ENCODE assay signal across 12 cellular contexts in the genomic region with DNA sequence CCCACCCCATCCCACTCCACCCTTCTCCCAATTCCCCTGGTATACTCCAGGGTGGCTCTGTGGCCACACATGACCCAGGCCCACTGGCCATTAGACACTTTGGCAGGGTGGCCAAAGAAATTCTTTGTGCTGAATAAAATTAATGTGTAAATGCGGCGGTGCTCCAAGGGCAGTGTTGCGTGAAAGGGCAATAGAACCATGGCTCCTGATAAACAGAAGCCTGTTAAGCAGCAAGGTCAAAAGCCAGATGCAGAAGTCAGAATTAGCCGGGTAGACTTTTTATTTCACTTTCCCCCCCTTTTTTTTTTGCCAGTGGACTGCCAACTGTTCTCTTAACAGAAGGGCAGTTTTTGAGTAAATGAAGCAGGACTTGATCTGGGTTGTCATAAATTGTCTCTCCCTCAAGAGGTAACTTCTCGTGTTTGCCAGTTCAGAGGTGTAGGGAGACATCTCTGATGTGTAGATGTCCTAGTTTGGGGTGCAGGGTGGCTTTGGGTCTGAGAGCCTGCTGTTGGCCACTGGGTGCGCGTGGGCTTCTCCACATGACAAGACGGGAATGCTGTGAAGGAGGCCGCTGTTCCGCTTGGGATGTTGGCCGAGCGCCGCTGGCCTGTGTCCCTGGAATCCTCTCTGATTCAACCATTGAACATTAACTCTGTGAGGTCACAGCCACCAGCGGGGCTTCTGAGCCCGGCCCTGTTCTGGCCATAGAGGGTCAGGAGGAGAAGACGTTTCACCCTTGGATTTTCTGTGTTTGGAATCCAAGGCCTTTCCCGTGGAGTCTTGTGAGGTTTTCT.
DNase-seq lines count a peak whose midpoint lies in the region; ATAC-seq and TF ChIP-seq lines count a peak whose summit lies in the region.
"Had no signal": no experiment of that assay in that cellular context is flagged by ENCODE, and none has a peak within 500 bp of the region (broad histone marks: within the 10 kb centered on the region; RNA-seq: fewer than 3 reads in every experiment).

No MANE protein-coding gene starts in this region.

- WGBS in body of pancreas, 2 donors = 56 to 78% methylated on average over 6 to 17 of the region's 17 CpGs
- 33 to 57% methylated on average over 17 of the region's 17 CpGs for WGBS in aorta, 2 donors

- TF ChIP-seq CTCF in body of pancreas (IDR thresholded peaks at IDR 0.05) (no peak), left ventricle myocardium inferior (IDR thresholded peaks at IDR 0.05; ENCODE audit: borderline replicate concordance) (peak; percentile 10), omental fat pad (IDR thresholded peaks at IDR 0.05) (no peak), GM20000 (IDR thresholded peaks at IDR 0.05; ENCODE audit: extremely low read depth, missing control alignments) (no peak)

- H3K27ac ChIP-seq in body of pancreas = peak overlapping the region in 3 of 4 donors; percentile 44 to 59 (median 54)
- H3K27ac ChIP-seq in left ventricle myocardium inferior (replicated peaks) = no peak overlapping the region
- H3K27ac ChIP-seq in aorta (ENCODE audit: low read depth in 1 of 2, low read length in 2 of 2) = no peak overlapping the region

- H3K4me3 ChIP-seq in body of pancreas (no peak overlapping the region), left ventricle myocardium inferior (no peak overlapping the region), aorta (ENCODE audit: low read length in 2 of 2) (no peak overlapping the region)

- intact Hi-C loops in body of pancreas (cut with DNase I) = no loop called here
- intact Hi-C loops in left ventricle myocardium inferior (cut with micrococcal nuclease) = no loop called here
- intact Hi-C loops in aorta (cut with DNase I) = no loop called here

- TF ChIP-seq POLR2A in body of pancreas (IDR thresholded peaks at IDR 0.05) = no peak

- ATAC-seq in body of pancreas = peak; percentile 68
- peak; percentile 32 for ATAC-seq in omental fat pad (ENCODE audit: low FRiP score)
- peak; percentile 69 for ATAC-seq in aorta (ENCODE audit: low FRiP score)
- ATAC-seq in HG02973 (IDR thresholded peaks at IDR 0.05; ENCODE audit: unreplicated experiment) = no peak
- ATAC-seq: left colon had no signal

- no peaks in the 10 kb centered on the region for H3K9me3 ChIP-seq in body of pancreas
- H3K9me3 ChIP-seq in left ventricle myocardium inferior (replicated peaks) = no peaks in the 10 kb centered on the region
- no peaks in the 10 kb centered on the region for H3K9me3 ChIP-seq in aorta (ENCODE audit: control insufficient read depth, low read length)

- peak; percentile 22 to 55 (median 43) for DNase-seq in body of pancreas
- DNase-seq in left ventricle myocardium inferior = peak; percentile 63
- DNase-seq in omental fat pad (ENCODE audit: low spot score) = no peak
- DNase-seq in aorta = peak; percentile 73 to 90
- DNase-seq in GM20000 (ENCODE audit: low spot score) = no peak
- DNase-seq in SKM-1 treated with dmso at 0.1 percent for 144 hours (lab: John Stamatoyannopoulos, UW; ENCODE audit: unreplicated experiment) = no peak
- DNase-seq: activated naive CD4-positive, alpha-beta T cell treated with anti-CD3 and anti-CD28 coated beads, Interleukin-2, amount 10 ng/mL, durations not matched to agents 7 days and 5 days; Karpas-422; NCI-H2029; NCI-H748 treated with DMSO at 0.1 percent for 48 hours had no signal

- H3K4me1 ChIP-seq in body of pancreas (peaks cover 3% of the 10 kb centered on the region), left ventricle myocardium inferior (no peaks in the 10 kb centered on the region), aorta (ENCODE audit: control insufficient read depth in 1 of 2, insufficient read depth in 2 of 2, low read length in 2 of 2) (peaks cover 0 to 2% of the 10 kb centered on the region in 2 donors)

- H3K36me3 ChIP-seq in body of pancreas (replicated peaks in 1 of 2; ENCODE audit: insufficient read depth in 1 of 2, low read depth in 2 of 2) (no peaks in the 10 kb centered on the region), left ventricle myocardium inferior (no peaks in the 10 kb centered on the region), aorta (ENCODE audit: control insufficient read depth in 1 of 2, insufficient read depth in 2 of 2, low read length in 1 of 2) (no peaks in the 10 kb centered on the region)

- no peaks in the 10 kb centered on the region for H3K27me3 ChIP-seq in body of pancreas
- no peaks in the 10 kb centered on the region for H3K27me3 ChIP-seq in left ventricle myocardium inferior (ENCODE audit: low read depth)
- H3K27me3 ChIP-seq in aorta (ENCODE audit: control insufficient read depth in 1 of 2, insufficient read depth in 2 of 2, low read length in 1 of 2) = no peaks in the 10 kb centered on the region

Comparison
In these comparisons a context has a peak if more than half of its experiments do, and no peak if none do; other contexts are left out.
1. DNase-seq: peak in body of pancreas (4 of 4), left ventricle myocardium inferior (single experiment) and aorta (2 of 2); none in omental fat pad (single experiment), GM20000 (single experiment) and SKM-1 treated with dmso at 0.1 percent for 144 hours (single experiment).
2. H3K27ac ChIP-seq: peak in body of pancreas (3 of 4); none in left ventricle myocardium inferior (single experiment) and aorta (0 of 2).